In the genomic region with DNA sequence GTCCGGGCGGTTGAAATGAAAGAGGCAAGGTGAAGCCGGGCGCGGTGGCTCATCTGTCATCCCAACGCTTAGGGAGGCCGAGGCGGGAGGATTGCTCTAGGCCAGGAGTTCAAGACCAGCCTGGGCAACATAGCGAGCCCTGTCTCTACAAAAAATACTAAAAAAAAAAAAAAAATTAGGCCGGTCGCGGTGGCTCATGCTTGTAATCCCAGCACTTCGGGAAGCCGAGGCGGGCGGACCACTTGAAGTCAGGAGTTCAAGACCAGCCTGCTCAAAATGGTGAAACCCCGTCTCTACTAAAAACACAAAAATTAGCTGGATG, we compare ENCODE assay signal across 8 cellular contexts. TPM values are rescaled to one million over a fixed set of nuclear protein-coding genes. Genes with fewer than 3 reads are reported as not detected.
A peak's percentile ranks its signal among the peaks of the same experiment; 100 is the strongest.
DNase-seq lines count a peak whose midpoint lies in the region; ATAC-seq and TF ChIP-seq lines count a peak whose summit lies in the region.

No MANE protein-coding gene starts in this region.

- H3K36me3 ChIP-seq in right atrium auricular region (peaks cover 41% of the 10 kb centered on the region), breast epithelium (no peaks in the 10 kb centered on the region), mucosa of descending colon (ENCODE audit: low read depth) (no peaks in the 10 kb centered on the region), uterus (no peaks in the 10 kb centered on the region)

- peaks cover 23% of the 10 kb centered on the region for H3K36me3 Mint-ChIP-seq in endothelial cell (ENCODE audit: low read depth, unreplicated experiment)

- TF ChIP-seq CTCF in right atrium auricular region (IDR thresholded peaks at IDR 0.05): no peak
- TF ChIP-seq CTCF in breast epithelium (IDR thresholded peaks at IDR 0.05): no peak
- TF ChIP-seq CTCF in mucosa of descending colon (IDR thresholded peaks at IDR 0.05): no peak
- TF ChIP-seq CTCF in uterus (IDR thresholded peaks at IDR 0.05): no peak
- TF ChIP-seq CTCF in endothelial cell (IDR thresholded peaks at IDR 0.05; ENCODE audit: unreplicated experiment): no peak

- intact Hi-C loops in Right ventricle myocardium inferior (cut with DNase I): loop anchor here (1.0 to 10.0 kb wide), 2 partner anchors 34 to 78 kb away; a partner anchor contains a TSS
- intact Hi-C loops in breast epithelium (cut with DNase I; ENCODE audit: low total_unique reads): no loop called here
- intact Hi-C loops in mucosa of descending colon (cut with DNase I, micrococcal nuclease): no loop called here
- intact Hi-C loops in uterus (cut with DNase I; ENCODE audit: low total_unique reads): no loop called here

- H3K27me3 ChIP-seq in right atrium auricular region (no peaks in the 10 kb centered on the region), breast epithelium (no peaks in the 10 kb centered on the region), uterus (no peaks in the 10 kb centered on the region)

- DNase-seq in right atrium auricular region (ENCODE audit: low spot score) (no peak), Right ventricle myocardium inferior (ENCODE audit: missing footprints) (no peak), breast epithelium (ENCODE audit: low spot score in 2 of 2) (no peak), mucosa of descending colon (no peak), uterus (no peak), endothelial cell (ENCODE audit: low spot score) (no peak), SIG-M5 treated with dmso at 0.1 percent for 504 hours (lab: John Stamatoyannopoulos, UW; ENCODE audit: unreplicated experiment) (no peak)

- H3K4me3 ChIP-seq in right atrium auricular region: peak overlapping the region; percentile 92
- peak overlapping the region; percentile 80 to 99 (median 89) for H3K4me3 ChIP-seq in breast epithelium
- peak overlapping the region; percentile 90 for H3K4me3 ChIP-seq in mucosa of descending colon
- peak overlapping the region; percentile 69 to 83 for H3K4me3 ChIP-seq in uterus

- ATAC-seq in Right ventricle myocardium inferior: no peak
- ATAC-seq in mucosa of descending colon: no peak
- no peak for ATAC-seq in GM18907 (IDR thresholded peaks at IDR 0.05; ENCODE audit: unreplicated experiment)

- H3K4me3 Mint-ChIP-seq in endothelial cell (ENCODE audit: unreplicated experiment): no peak overlapping the region

- TF ChIP-seq POLR2A in breast epithelium (IDR thresholded peaks at IDR 0.05) (no peak), uterus (IDR thresholded peaks at IDR 0.05) (no peak)

- H3K27ac ChIP-seq in right atrium auricular region (peak overlapping the region; percentile 76 to 80), breast epithelium (peak overlapping the region in 1 of 2 donors; percentile 90), uterus (peak overlapping the region; percentile 55 to 70)

- H3K4me1 ChIP-seq in right atrium auricular region (peaks cover 3 to 25% of the 10 kb centered on the region in 2 donors), breast epithelium (peaks cover 3 to 9% of the 10 kb centered on the region in 2 donors), mucosa of descending colon (ENCODE audit: low read depth) (peaks cover 10% of the 10 kb centered on the region), uterus (peaks cover 0 to 10% of the 10 kb centered on the region in 2 donors)

- H3K9me3 Mint-ChIP-seq in endothelial cell (ENCODE audit: unreplicated experiment): peaks cover 39% of the 10 kb centered on the region

- H3K4me1 Mint-ChIP-seq in endothelial cell (ENCODE audit: unreplicated experiment): no peaks in the 10 kb centered on the region

- no peaks in the 10 kb centered on the region for H3K9me3 ChIP-seq in right atrium auricular region
- H3K9me3 ChIP-seq in breast epithelium: no peaks in the 10 kb centered on the region
- H3K9me3 ChIP-seq in mucosa of descending colon: no peaks in the 10 kb centered on the region
- no peaks in the 10 kb centered on the region for H3K9me3 ChIP-seq in uterus

- H3K27me3 Mint-ChIP-seq in endothelial cell (ENCODE audit: unreplicated experiment): peaks cover 18% of the 10 kb centered on the region

- no peak overlapping the region for H3K27ac Mint-ChIP-seq in endothelial cell (ENCODE audit: unreplicated experiment)

RNA-seq across cellular contexts. Expression of a gene that starts 0.3 kb away (rescaled TPM):
- total RNA-seq in right atrium auricular region: 1 to 10 TPM; 1.4 to 2.3 TPM
- 2.2 TPM for total RNA-seq in Right ventricle myocardium inferior
- total RNA-seq in breast epithelium: 1 to 10 TPM in 2 of 3 donors, under 1 TPM in 1; 0.98 to 1.3 (median 1.1) TPM
- total RNA-seq in mucosa of descending colon: 1 to 10 TPM; 1.7 to 3.0 (median 2.6) TPM
- total RNA-seq in uterus: 1 to 10 TPM in 2 of 4 donors, under 1 TPM in 1, not detected in 1; 0.62 to 5.4 (median 1.8) TPM
- not detected for total RNA-seq in endothelial cell (ENCODE audit: unreplicated experiment)

RNA-seq across cellular contexts. Expression of a gene that starts 0.6 kb away (rescaled TPM):
- total RNA-seq in right atrium auricular region: 100 to 1,000 TPM in 1 of 2 donors, 10 to 100 TPM in 1; 94.9 to 112 TPM
- total RNA-seq in Right ventricle myocardium inferior: 78.0 TPM
- 10 to 100 TPM; 38.0 to 78.2 (median 64.6) TPM for total RNA-seq in breast epithelium
- 100 to 1,000 TPM in 2 of 3 donors, 10 to 100 TPM in 1; 79.6 to 121 (median 108) TPM for total RNA-seq in mucosa of descending colon
- 100 to 1,000 TPM in 1 of 4 donors, 10 to 100 TPM in 3; 30.5 to 121 (median 45.8) TPM for total RNA-seq in uterus
- 0.21 TPM for total RNA-seq in endothelial cell (ENCODE audit: unreplicated experiment)

RNA-seq across cellular contexts. Expression of a gene that starts 34.1 kb away (rescaled TPM):
- total RNA-seq in right atrium auricular region (10 to 100 TPM; 26.6 to 38.2 TPM), Right ventricle myocardium inferior (43.7 TPM), breast epithelium (10 to 100 TPM; 14.7 to 26.7 (median 20.3) TPM), mucosa of descending colon (10 to 100 TPM; 33.4 to 41.2 (median 37.2) TPM), uterus (10 to 100 TPM in 1 of 4 donors, 1 to 10 TPM in 3; 1.8 to 22.8 (median 5.5) TPM), endothelial cell (ENCODE audit: unreplicated experiment) (0.46 TPM)

RNA-seq across cellular contexts. Expression of a gene that starts 36.8 kb away (rescaled TPM):
- total RNA-seq in right atrium auricular region: not detected
- total RNA-seq in Right ventricle myocardium inferior: not detected
- not detected for total RNA-seq in breast epithelium
- total RNA-seq in mucosa of descending colon: not detected
- not detected for total RNA-seq in uterus
- total RNA-seq in endothelial cell (ENCODE audit: unreplicated experiment): not detected

RNA-seq across cellular contexts. Expression of a gene that starts 44.2 kb away (rescaled TPM):
- total RNA-seq in right atrium auricular region (not detected), Right ventricle myocardium inferior (0.08 TPM), breast epithelium (under 1 TPM in 1 of 3 donors, not detected in 2; under 0.01 TPM), mucosa of descending colon (under 1 TPM in 2 of 3 donors, not detected in 1; 0.10 to 0.14 TPM), uterus (under 1 TPM in 2 of 4 donors, not detected in 2; 0.24 to 0.28 TPM), endothelial cell (ENCODE audit: unreplicated experiment) (0.46 TPM)

Comparison
In these comparisons a context has a peak if more than half of its experiments do, and no peak if none do; other contexts are left out.
1. RNA of a gene that starts 0.6 kb away (total RNA-seq): 94.9 to 112 TPM in right atrium auricular region, 79.6 to 121 TPM in mucosa of descending colon, 78.0 TPM in Right ventricle myocardium inferior (single experiment), 38.0 to 78.2 TPM in breast epithelium and 30.5 to 121 TPM in uterus; 0.21 TPM in endothelial cell (single experiment); every median in the first group is over 10 times any median in the second.
2. Peak in every context shown above with its lines, with median percentiles within 50 percentile points of each other: H3K4me3 ChIP-seq.